In genomic region chr18:61817086-61817485, GRCh38 we compare ENCODE assay signal across 1 cellular context.
TF ChIP-seq lines count a peak whose summit lies in the region.

No MANE protein-coding gene starts in this region.

TF ChIP-seq in IMR-90, 13 proteins besides CTCF, POLR2A, EP300 and RAD21 (continued from another document):
- TF ChIP-seq MAZ (IDR thresholded peaks at IDR 0.05; ENCODE audit: borderline replicate concordance, low read depth, low read length): no peak
- no peak for TF ChIP-seq NFE2L2 (IDR thresholded peaks at IDR 0.05; ENCODE audit: low read depth, low read length)
- TF ChIP-seq CHD1 (IDR thresholded peaks at IDR 0.05; ENCODE audit: low read depth, low read length): no peak
